In genomic region chr11:57406337-57406904, GRCh38 we compare ENCODE assay signal across 8 cellular contexts. TPM values are rescaled to one million over a fixed set of nuclear protein-coding genes. Genes with fewer than 3 reads are reported as not detected.
DNase-seq lines count a peak whose midpoint lies in the region; ATAC-seq and TF ChIP-seq lines count a peak whose summit lies in the region.

No MANE protein-coding gene starts in this region.

- H3K27ac Mint-ChIP-seq in activated naive CD8-positive, alpha-beta T cell treated with anti-CD3 and anti-CD28 coated beads, Interleukin-2, amount 50 U/mL, for 24 hours = peak overlapping the region; percentile 96

- no peak overlapping the region for H3K23ac ChIP-seq in IMR-90 (ENCODE audit: low read depth, low read length)

- in situ Hi-C loops in IMR-90 (cut with MboI; ENCODE audit: low sequenced_read_pairs) = no loop called here

- no CpG with 5 or more reads among the region's 4 CpGs for WGBS in IMR-90 (ENCODE audit: extremely low coverage in 2 of 2, insufficient read length in 1 of 2), 2 experiments

- no peak for TF ChIP-seq POLR2A in IMR-90 (IDR thresholded peaks at IDR 0.05; ENCODE audit: low read depth, low read length)

- no peak overlapping the region for H3K18ac ChIP-seq in IMR-90 (ENCODE audit: low read depth, low read length)

- H2AK5ac ChIP-seq in IMR-90 (ENCODE audit: low read depth, low read length) = no peak overlapping the region

- no peak overlapping the region for H4K5ac ChIP-seq in IMR-90 (ENCODE audit: low read depth, low read length)

- H3K4me2 ChIP-seq in IMR-90 (ENCODE audit: low read depth, low read length) = no peak overlapping the region

- ATAC-seq in GM21423 (IDR thresholded peaks at IDR 0.05; ENCODE audit: unreplicated experiment) (peak; percentile 73), IMR-90 (ENCODE audit: low read depth) (no peak)
- ATAC-seq in activated naive CD8-positive, alpha-beta T cell treated with anti-CD3 and anti-CD28 coated beads, Interleukin-2, amount 50 U/mL, for 24 hours = peak; percentile 88

- TF ChIP-seq CTCF in GM06990 (IDR thresholded peaks at IDR 0.05; ENCODE audit: insufficient read depth, low read length, poor library complexity, severe bottlenecking) (no peak), IMR-90 (conservative IDR thresholded peaks at IDR 0.05; ENCODE audit: low read depth, low read length) (no peak)

- H2BK5ac ChIP-seq in IMR-90 (ENCODE audit: low read depth, low read length, poor library complexity, severe bottlenecking) = no peak overlapping the region

- no peaks in the 10 kb centered on the region for H3K9me3 Mint-ChIP-seq in activated naive CD8-positive, alpha-beta T cell treated with anti-CD3 and anti-CD28 coated beads, Interleukin-2, amount 50 U/mL, for 24 hours

- H4K20me1 ChIP-seq in IMR-90 (ENCODE audit: insufficient read depth, low read length) = no peaks in the 10 kb centered on the region

- H2BK15ac ChIP-seq in IMR-90 (ENCODE audit: low read depth, low read length) = no peak overlapping the region

- TF ChIP-seq RAD21 in IMR-90 (IDR thresholded peaks at IDR 0.05; ENCODE audit: low read length) = no peak

- H4K91ac ChIP-seq in IMR-90 (ENCODE audit: insufficient read depth, low read depth, low read length) = no peak overlapping the region

- H3K79me1 ChIP-seq in IMR-90 (ENCODE audit: low read depth in 1 of 2, low read length in 2 of 2) = no peaks in the 10 kb centered on the region

- H3K36me3 ChIP-seq in GM06990 (ENCODE audit: control insufficient read depth, insufficient read depth, low read length) = peaks cover 32% of the 10 kb centered on the region
- peaks cover 18% of the 10 kb centered on the region for H3K36me3 ChIP-seq in IMR-90 (ENCODE audit: control insufficient read depth, insufficient read depth, low read length)

- no TSS peak for BruUV-seq in IMR-90 (replicated peaks; lab: Mats Ljungman, UMichigan)

- no peak overlapping the region for H3K9ac ChIP-seq in IMR-90 (ENCODE audit: low read depth, low read length)

- H3K9me1 ChIP-seq in IMR-90 (ENCODE audit: insufficient read depth, low read length) = no peaks in the 10 kb centered on the region

- H3K27me3 ChIP-seq in GM06990 (replicated peaks; ENCODE audit: control insufficient read depth, insufficient read depth, low read length) (no peaks in the 10 kb centered on the region), IMR-90 (ENCODE audit: control insufficient read depth, insufficient read depth, low read length) (peaks cover 9% of the 10 kb centered on the region; the same call in 1 of the 2 replicates)

- no peak overlapping the region for H2AFZ ChIP-seq in IMR-90 (replicated peaks; ENCODE audit: low read length, poor library complexity)

- H3K4ac ChIP-seq in IMR-90 (ENCODE audit: low read depth, low read length) = no peak overlapping the region

- H2AK9ac ChIP-seq in IMR-90 (replicated peaks; ENCODE audit: low read depth, low read length, poor library complexity) = peak overlapping the region; percentile 38

- DNase-seq in GM06990 (ENCODE audit: extremely low read depth, insufficient read length) (peak; percentile 29), IMR-90 (peak; percentile 39), NCI-H526 (lab: John Stamatoyannopoulos, UW) (no peak), NCI-H774 (lab: John Stamatoyannopoulos, UW) (no peak), NCI-H524 (lab: John Stamatoyannopoulos, UW) (no peak)
- peak; percentile 57 for DNase-seq in activated naive CD8-positive, alpha-beta T cell treated with anti-CD3 and anti-CD28 coated beads, Interleukin-2, amount 50 U/mL, for 24 hours
- peak; percentile 34 for DNase-seq in stimulated activated CD4-positive, alpha-beta T cell treated with anti-CD3 and anti-CD28 coated beads, Interleukin-12 subunit alpha, Interleukin-12 subunit beta, amount 100 ng/mL, for 4 hours

- CTCF ChIA-PET in IMR-90 (lab: Yijun Ruan, JAX) = interaction anchor here (0.9 kb wide), 1 partner anchor 21 kb away, joined by 3 read pairs; no protein-coding TSS in a partner anchor

- H2BK120ac ChIP-seq in IMR-90 (ENCODE audit: low read depth, low read length) = no peak overlapping the region

- H2BK20ac ChIP-seq in IMR-90 (ENCODE audit: low read depth, low read length) = no peak overlapping the region

- H3K4me3 ChIP-seq in GM06990 (replicated peaks; ENCODE audit: low read depth, low read length) (no peak overlapping the region), IMR-90 (ENCODE audit: insufficient read depth, low read depth, low read length) (no peak overlapping the region)

- H3K27me3 Mint-ChIP-seq in activated naive CD8-positive, alpha-beta T cell treated with anti-CD3 and anti-CD28 coated beads, Interleukin-2, amount 50 U/mL, for 24 hours = no peaks in the 10 kb centered on the region

- no peaks in the 10 kb centered on the region for H3K9me3 ChIP-seq in IMR-90 (ENCODE audit: control insufficient read depth, insufficient read depth, low read length)

- H3K56ac ChIP-seq in IMR-90 (ENCODE audit: extremely low read depth, insufficient read depth, low read length) = no peak overlapping the region

- peaks cover 3% of the 10 kb centered on the region; the same call in 1 of the 2 replicates for H3K4me1 ChIP-seq in IMR-90 (ENCODE audit: control insufficient read depth, insufficient read depth, low read length)

- POLR2A ChIA-PET in IMR-90 (lab: Charles Lee; ENCODE audit: unreplicated experiment) = no interaction called here

- peaks cover 74% of the 10 kb centered on the region for H3K36me3 Mint-ChIP-seq in activated naive CD8-positive, alpha-beta T cell treated with anti-CD3 and anti-CD28 coated beads, Interleukin-2, amount 50 U/mL, for 24 hours (ENCODE audit: low read depth)

- peak overlapping the region; percentile 30 for H3K4me3 Mint-ChIP-seq in activated naive CD8-positive, alpha-beta T cell treated with anti-CD3 and anti-CD28 coated beads, Interleukin-2, amount 50 U/mL, for 24 hours

- no peak overlapping the region for H4K8ac ChIP-seq in IMR-90 (ENCODE audit: low read depth in 2 of 2, low read length in 2 of 2)

- H3K27ac ChIP-seq in IMR-90 (ENCODE audit: insufficient read depth, low read length) = no peak overlapping the region

- H3K14ac ChIP-seq in IMR-90 (replicated peaks; ENCODE audit: low read depth, low read length) = no peak overlapping the region

- peaks cover 74% of the 10 kb centered on the region for H3K4me1 Mint-ChIP-seq in activated naive CD8-positive, alpha-beta T cell treated with anti-CD3 and anti-CD28 coated beads, Interleukin-2, amount 50 U/mL, for 24 hours

- dilution Hi-C loops in IMR-90 (cut with HindIII; ENCODE audit: low sequenced_read_pairs, unreplicated experiment) = no loop called here

- intact Hi-C loops in IMR-90 (cut with micrococcal nuclease) = no loop called here

TF ChIP-seq in IMR-90, 13 proteins besides CTCF, POLR2A, EP300 and RAD21:
- TF ChIP-seq CHD1 (IDR thresholded peaks at IDR 0.05; ENCODE audit: low read depth, low read length) = no peak
- TF ChIP-seq CEBPB (IDR thresholded peaks at IDR 0.05; ENCODE audit: low read depth, low read length) = no peak
- no peak for TF ChIP-seq RCOR1 (IDR thresholded peaks at IDR 0.05; ENCODE audit: insufficient replicate concordance, low read length)
- no peak for TF ChIP-seq FOS (IDR thresholded peaks at IDR 0.05; ENCODE audit: low read depth, low read length)
- TF ChIP-seq BHLHE40 (IDR thresholded peaks at IDR 0.05; ENCODE audit: low read depth, low read length) = no peak
- no peak for TF ChIP-seq ELK1 (IDR thresholded peaks at IDR 0.05; ENCODE audit: borderline replicate concordance, low read depth, low read length)
- no peak for TF ChIP-seq MAZ (IDR thresholded peaks at IDR 0.05; ENCODE audit: borderline replicate concordance, low read depth, low read length)

RNA-seq across cellular contexts. Expression of gene PRG2, which starts 16.0 kb away (rescaled TPM):
- not detected in 2 replicates for total RNA-seq in IMR-90 (2012; rRNA removed)
- not detected in 2 replicates for polyA plus RNA-seq in IMR-90 (2012; rRNA removed)
- not detected in 2 replicates for polyA plus RNA-seq in IMR-90 (2012; cell fraction: cytosol; rRNA removed)
- 0.10 and 0.17 TPM in 2 replicates for polyA plus RNA-seq in IMR-90 (2012; cell fraction: nucleus; rRNA removed; ENCODE audit: low replicate concordance)

RNA-seq across cellular contexts. Expression of gene SLC43A3, which starts 20.5 kb away (rescaled TPM):
- 10.6 and 12.7 TPM in 2 replicates for total RNA-seq in IMR-90 (2012; rRNA removed)
- polyA plus RNA-seq in IMR-90 (2012; rRNA removed) = 21.1 and 22.0 TPM in 2 replicates
- polyA plus RNA-seq in IMR-90 (2012; cell fraction: cytosol; rRNA removed) = 10.0 and 16.3 TPM in 2 replicates
- polyA plus RNA-seq in IMR-90 (2012; cell fraction: nucleus; rRNA removed; ENCODE audit: low replicate concordance) = 19.7 and 20.5 TPM in 2 replicates

RNA-seq across cellular contexts. Expression of gene PRG3, which starts 25.5 kb away (rescaled TPM):
- not detected in 2 replicates for total RNA-seq in IMR-90 (2012; rRNA removed)
- polyA plus RNA-seq in IMR-90 (2012; rRNA removed) = not detected in 2 replicates
- polyA plus RNA-seq in IMR-90 (2012; cell fraction: cytosol; rRNA removed) = not detected in 2 replicates
- not detected in 2 replicates for polyA plus RNA-seq in IMR-90 (2012; cell fraction: nucleus; rRNA removed; ENCODE audit: low replicate concordance)

RNA-seq across cellular contexts. Expression of gene RTN4RL2, which starts 53.9 kb away (rescaled TPM):
- not detected in 2 replicates for total RNA-seq in IMR-90 (2012; rRNA removed)
- polyA plus RNA-seq in IMR-90 (2012; rRNA removed) = 0.83 and 1.5 TPM in 2 replicates
- 1.2 and 2.7 TPM in 2 replicates for polyA plus RNA-seq in IMR-90 (2012; cell fraction: cytosol; rRNA removed)
- polyA plus RNA-seq in IMR-90 (2012; cell fraction: nucleus; rRNA removed; ENCODE audit: low replicate concordance) = 0.52 and 0.96 TPM in 2 replicates

Comparison
In these comparisons a context has a peak if more than half of its experiments do, and no peak if none do; other contexts are left out.
1. DNase-seq: peak in GM06990 (single experiment), IMR-90 (single experiment), activated naive CD8-positive, alpha-beta T cell treated with anti-CD3 and anti-CD28 coated beads, Interleukin-2, amount 50 U/mL, for 24 hours (single experiment) and stimulated activated CD4-positive, alpha-beta T cell treated with anti-CD3 and anti-CD28 coated beads, Interleukin-12 subunit alpha, Interleukin-12 subunit beta, amount 100 ng/mL, for 4 hours (single experiment); none in NCI-H526 (0 of 2), NCI-H774 (single experiment) and NCI-H524 (0 of 2).